ENCODE assay signal across 8 cellular contexts in the genomic region with DNA sequence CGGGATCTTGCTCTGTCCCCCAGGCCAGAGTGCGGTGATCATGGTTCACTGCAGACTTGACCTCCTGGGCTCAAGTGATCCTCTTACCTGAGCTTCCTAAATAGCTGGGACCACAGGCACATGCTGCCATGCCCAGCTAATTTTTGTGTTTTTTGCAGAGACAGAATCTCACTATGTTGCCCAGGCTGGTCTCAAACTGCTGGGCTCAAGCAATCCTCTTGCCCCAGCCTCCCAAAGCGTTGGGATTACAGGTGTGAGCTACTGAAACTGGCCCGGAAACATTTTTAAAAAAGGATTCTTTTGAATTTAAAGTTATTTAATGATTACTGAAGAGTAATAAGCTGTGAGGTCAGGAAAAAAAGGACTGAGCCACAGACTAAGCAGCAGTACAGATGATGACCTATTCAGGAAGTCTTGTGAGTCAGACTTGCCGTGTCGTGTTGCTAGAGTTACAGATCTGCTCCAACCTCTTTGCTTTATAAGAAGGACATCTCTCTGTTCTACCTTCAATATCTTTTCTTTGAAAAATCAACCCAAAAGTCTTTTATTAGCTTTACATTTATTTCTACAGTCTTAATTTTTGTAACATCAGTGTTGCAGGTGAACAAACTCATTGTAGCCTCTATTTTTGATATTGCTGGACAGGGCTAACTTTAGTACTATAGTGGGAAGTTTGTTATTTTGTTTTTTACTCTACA.
DNase-seq lines count a peak whose midpoint lies in the region; TF ChIP-seq lines count a peak whose summit lies in the region.

No MANE protein-coding gene starts in this region.

- H3K4me3 ChIP-seq in kidney epithelial cell (ENCODE audit: low read depth, low read length): no peak overlapping the region

- TF ChIP-seq CTCF in kidney epithelial cell (IDR thresholded peaks at IDR 0.05; ENCODE audit: insufficient read depth, low read length, poor library complexity, severe bottlenecking): no peak

- DNase-seq in AG08395 (ENCODE audit: low spot score) (peak; percentile 86), H4 (ENCODE audit: low spot score) (peak; percentile 53), RPMI7951 (ENCODE audit: low read depth) (peak; percentile 84), kidney epithelial cell (ENCODE audit: low read depth) (peak; percentile 85), NCI-H2227 (lab: John Stamatoyannopoulos, UW; ENCODE audit: unreplicated experiment) (no peak), NAMALWA (ENCODE audit: low spot score) (no peak)
- DNase-seq in activated naive CD4-positive, alpha-beta T cell treated with Interleukin-2 at 50 U/mL for 16 hours: peak; percentile 72
- DNase-seq in stimulated activated CD8-positive, alpha-beta memory T cell treated with anti-CD3 and anti-CD28 coated beads, Interleukin-12 subunit alpha, Interleukin-12 subunit beta, amount 100 ng/mL, for 24 hours (ENCODE audit: extremely low read depth): peak; percentile 51

- no peaks in the 10 kb centered on the region for H3K27me3 ChIP-seq in kidney epithelial cell (ENCODE audit: control insufficient read depth, insufficient read depth, low read length)

- H3K36me3 ChIP-seq in kidney epithelial cell (ENCODE audit: control insufficient read depth, insufficient read depth, low read length): no peaks in the 10 kb centered on the region

Comparison
In these comparisons a context has a peak if more than half of its experiments do, and no peak if none do; other contexts are left out.
1. DNase-seq: peak in AG08395 (single experiment), H4 (single experiment), RPMI7951 (single experiment), activated naive CD4-positive, alpha-beta T cell treated with Interleukin-2 at 50 U/mL for 16 hours (single experiment), kidney epithelial cell (single experiment) and stimulated activated CD8-positive, alpha-beta memory T cell treated with anti-CD3 and anti-CD28 coated beads, Interleukin-12 subunit alpha, Interleukin-12 subunit beta, amount 100 ng/mL, for 24 hours (single experiment); none in NCI-H2227 (single experiment) and NAMALWA (single experiment).